ENCODE assay signal across 9 cellular contexts in genomic region chr20:13546497-13547131, GRCh38.
A peak's percentile ranks its signal among the peaks of the same experiment; 100 is the strongest.
DNase-seq lines count a peak whose midpoint lies in the region; FAIRE-seq and TF ChIP-seq lines count a peak whose summit lies in the region.
"Had no signal": no experiment of that assay in that cellular context is flagged by ENCODE, and none has a peak within 500 bp of the region (broad histone marks: within the 10 kb centered on the region; RNA-seq: fewer than 3 reads in every experiment).

No MANE protein-coding gene starts in this region.

- TF ChIP-seq CTCF in D721Med (IDR thresholded peaks at IDR 0.05; ENCODE audit: insufficient read depth, missing control alignments) = peak; percentile 78
- peak; percentile 60 for TF ChIP-seq CTCF in GM20000 (IDR thresholded peaks at IDR 0.05; ENCODE audit: extremely low read depth, missing control alignments)
- peak; percentile 77; the same call in 1 of the 2 replicates for TF ChIP-seq CTCF in KMS-11 (conservative IDR thresholded peaks at IDR 0.05; ENCODE audit: low read depth, low read length)
- TF ChIP-seq CTCF in prostate gland (IDR thresholded peaks at IDR 0.05) = peak; percentile 59 to 77 (median 72)

- H3K4me3 ChIP-seq in KMS-11 (IDR thresholded peaks at IDR 0.05; ENCODE audit: insufficient read depth, low read depth, low read length) (no peak overlapping the region), SJSA1 (no peak overlapping the region), prostate gland (no peak overlapping the region)

- intact Hi-C loops in head of caudate nucleus (cut with DNase I) (no loop called here), prostate gland (cut with DNase I) (loop anchor here (2.0 to 10.0 kb wide), 3 partner anchors 92 to 222 kb away; no protein-coding TSS in a partner anchor)

- no peak for TF ChIP-seq POLR2A in prostate gland (IDR thresholded peaks at IDR 0.05)

- H3K9ac ChIP-seq in KMS-11 = no peak overlapping the region

- H3K27me3 ChIP-seq in KMS-11 (ENCODE audit: insufficient read depth, low read depth) (no peaks in the 10 kb centered on the region), SJSA1 (replicated peaks) (no peaks in the 10 kb centered on the region), prostate gland (replicated peaks; ENCODE audit: insufficient read depth) (no peaks in the 10 kb centered on the region)

- no peaks in the 10 kb centered on the region for H4K20me1 ChIP-seq in KMS-11 (ENCODE audit: insufficient read depth)

- DNase-seq in D721Med (ENCODE audit: insufficient read length, low spot score) (no peak), GM20000 (ENCODE audit: low spot score) (peak; percentile 38), SJSA1 (ENCODE audit: low read depth in 1 of 2, low spot score in 2 of 2) (peak; percentile 58 to 70), head of caudate nucleus (peak; percentile 26 to 86 (median 72)), prostate gland (ENCODE audit: low spot score) (peak; percentile 73), cerebellum (ENCODE audit: low spot score) (no peak)
- DNase-seq in activated naive CD4-positive, alpha-beta T cell (lab: John Stamatoyannopoulos, UW) = peak; percentile 17 to 55 (median 44)

- H3K36me3 ChIP-seq in KMS-11 (ENCODE audit: insufficient read depth) = no peaks in the 10 kb centered on the region
- H3K36me3 ChIP-seq in SJSA1 = no peaks in the 10 kb centered on the region
- H3K36me3 ChIP-seq in prostate gland = no peaks in the 10 kb centered on the region

- no peak for FAIRE-seq in D721Med (lab: Jason Lieb, UNC)

- H2AFZ ChIP-seq in KMS-11 (ENCODE audit: low read depth) = no peak overlapping the region

- H3K9me3 ChIP-seq in SJSA1 (replicated peaks) = no peaks in the 10 kb centered on the region
- H3K9me3 ChIP-seq in prostate gland = no peaks in the 10 kb centered on the region

- WGBS in prostate gland = 2% methylated on average over 2 of the region's 2 CpGs

- H3K4me2 ChIP-seq in KMS-11 = no peak overlapping the region

- no peaks in the 10 kb centered on the region for H3K79me2 ChIP-seq in KMS-11 (ENCODE audit: insufficient read depth, low read depth)

- H3K27ac ChIP-seq in KMS-11 (no peak overlapping the region), SJSA1 (no peak overlapping the region), prostate gland (no peak overlapping the region)
- H3K27ac ChIP-seq: epithelial cell of prostate had no signal

- H3K4me1 ChIP-seq in KMS-11 (ENCODE audit: low read depth, poor library complexity, severe bottlenecking) (no peaks in the 10 kb centered on the region), SJSA1 (replicated peaks) (no peaks in the 10 kb centered on the region), prostate gland (replicated peaks) (no peaks in the 10 kb centered on the region)

Comparison
In these comparisons a context has a peak if more than half of its experiments do, and no peak if none do; other contexts are left out.
1. DNase-seq: peak in GM20000 (single experiment), SJSA1 (2 of 2), activated naive CD4-positive, alpha-beta T cell (4 of 4), head of caudate nucleus (42 of 42) and prostate gland (single experiment); none in D721Med (single experiment) and cerebellum (single experiment).
2. Peak in every context shown above with its lines, with median percentiles within 50 percentile points of each other: CTCF ChIP-seq.